ENCODE assay signal across 8 cellular contexts in the genomic region with DNA sequence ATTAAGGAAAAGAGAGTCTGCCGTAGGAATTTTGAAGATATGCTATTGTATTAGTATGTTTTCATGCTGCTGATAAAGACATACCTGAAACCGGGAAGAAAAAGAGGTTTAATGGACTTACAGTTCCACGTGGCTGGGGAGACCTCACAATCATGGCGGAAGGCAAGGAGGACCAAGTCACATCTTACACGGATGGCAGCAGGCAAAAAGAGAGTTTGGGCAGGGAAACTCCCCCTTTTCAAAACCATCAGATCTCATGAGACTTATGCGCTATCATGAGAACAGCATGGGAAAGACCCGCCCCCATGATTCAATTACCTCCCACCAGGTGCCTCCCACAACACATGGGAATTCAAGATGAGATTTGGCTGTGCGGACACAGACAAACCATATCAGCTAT. TPM values are rescaled to one million over a fixed set of nuclear protein-coding genes. Genes with fewer than 3 reads are reported as not detected.
"Had no signal": no experiment of that assay in that cellular context is flagged by ENCODE, and none has a peak within 500 bp of the region (broad histone marks: within the 10 kb centered on the region; RNA-seq: fewer than 3 reads in every experiment).

No MANE protein-coding gene starts in this region.

RNA-seq across cellular contexts. Expression of a gene that starts 16.6 kb away (rescaled TPM):
- total RNA-seq: activated B cell treated with CpG ODN at 0.5 μM for 24 hours; activated CD4-positive, alpha-beta memory T cell treated with anti-CD3 and anti-CD28 coated beads for 36 hours; activated naive CD4-positive, alpha-beta T cell treated with anti-CD3 and anti-CD28 coated beads for 36 hours; activated naive CD4-positive, alpha-beta T cell treated with anti-CD3 and anti-CD28 coated beads, Interleukin-2, amount 50 U/mL, for 72 hours; activated T-helper 1 cell treated with anti-CD3 and anti-CD28 coated beads, Interleukin-12 subunit alpha, Interleukin-12 subunit beta, Interleukin-2, Interleukin-4 antibody, amounts not matched to agents 30 ng/mL and 10 ng/mL and 1 ng/mL, durations not matched to agents 14 hours and 24 hours and 36 hours; OCI-LY7; SK-MEL-5 had no signal
- polyA plus RNA-seq: aorta had no signal
